In the genomic region with DNA sequence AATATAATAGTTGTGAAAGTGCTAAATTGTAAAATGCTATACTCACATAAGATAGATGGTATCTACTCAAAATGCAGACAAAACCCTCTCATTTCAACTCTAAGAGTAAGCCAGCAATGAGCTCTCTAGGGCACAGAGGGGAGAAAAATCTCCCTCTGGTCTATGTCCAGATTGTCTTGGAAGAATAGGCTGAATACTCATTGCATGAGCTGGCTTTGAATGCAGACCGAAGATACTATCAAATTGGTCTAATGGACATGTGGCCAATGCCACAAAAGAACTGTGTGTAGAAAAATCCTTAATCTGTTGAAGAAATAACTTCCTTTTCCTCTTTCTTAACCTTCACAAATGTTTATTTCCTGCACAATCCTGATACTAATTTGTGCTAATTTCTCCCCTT, we compare ENCODE assay signal across 11 cellular contexts. TPM values are rescaled to one million over a fixed set of nuclear protein-coding genes. Genes with fewer than 3 reads are reported as not detected.
DNase-seq lines count a peak whose midpoint lies in the region; ATAC-seq, FAIRE-seq and TF ChIP-seq lines count a peak whose summit lies in the region.
"Had no signal": no experiment of that assay in that cellular context is flagged by ENCODE, and none has a peak within 500 bp of the region (broad histone marks: within the 10 kb centered on the region; RNA-seq: fewer than 3 reads in every experiment).

No MANE protein-coding gene starts in this region.

- H3K36me3 ChIP-seq in spleen (no peaks in the 10 kb centered on the region), suprapubic skin (no peaks in the 10 kb centered on the region)

- WGBS in spleen, 5 donors = 17 to 41% (median 41%) methylated on average over 1 of the region's 1 CpG
- 47% methylated on average over 1 of the region's 1 CpG for WGBS in suprapubic skin

- H3K4me3 ChIP-seq in spleen = peak overlapping the region in 1 of 8 donors; percentile 18
- H3K4me3 ChIP-seq in suprapubic skin = no peak overlapping the region
- H3K4me3 ChIP-seq: smooth muscle cell had no signal

- TF ChIP-seq POLR2A in spleen (IDR thresholded peaks at IDR 0.05) (no peak), suprapubic skin (IDR thresholded peaks at IDR 0.05) (no peak)

- peaks cover 12% of the 10 kb centered on the region for H3K36me3 Mint-ChIP-seq in T-helper 2 cell treated with Interferon-gamma antibody and Interleukin-4, amounts not matched to agents 5 μg/mL and 100 μg/mL, for 36 hours (ENCODE audit: low read depth)
- peaks cover 4% of the 10 kb centered on the region for H3K36me3 Mint-ChIP-seq in effector memory CD8-positive, alpha-beta T cell (ENCODE audit: insufficient read depth)

- no peaks in the 10 kb centered on the region for H3K27me3 Mint-ChIP-seq in T-helper 2 cell treated with Interferon-gamma antibody and Interleukin-4, amounts not matched to agents 5 μg/mL and 100 μg/mL, for 36 hours (ENCODE audit: low read depth)
- H3K27me3 Mint-ChIP-seq in effector memory CD8-positive, alpha-beta T cell = no peaks in the 10 kb centered on the region

- no peak for ATAC-seq in effector memory CD8-positive, alpha-beta T cell (replicated peaks)
- no peak for ATAC-seq in HG02759 (IDR thresholded peaks at IDR 0.05; ENCODE audit: unreplicated experiment)
- ATAC-seq in GM19467 (IDR thresholded peaks at IDR 0.05; ENCODE audit: unreplicated experiment) = no peak

- intact Hi-C loops in spleen (cut with DNase I; ENCODE audit: low total_unique reads) = no loop called here

- no peak for TF ChIP-seq EP300 in suprapubic skin (IDR thresholded peaks at IDR 0.05)

- DNase-seq in T-helper 2 cell treated with Interferon-gamma antibody and Interleukin-4, amounts not matched to agents 5 μg/mL and 100 μg/mL, for 36 hours (ENCODE audit: low spot score) = no peak
- DNase-seq in T-helper 2 cell = no peak
- peak; percentile 4 for DNase-seq in RCC 7860 (ENCODE audit: low spot score)
- no peak for DNase-seq in effector memory CD8-positive, alpha-beta T cell
- no peak for DNase-seq in spleen
- no peak for DNase-seq in suprapubic skin (ENCODE audit: low spot score in 2 of 2)
- DNase-seq: NCI-H1092 had no signal

- FAIRE-seq in RCC 7860 (lab: Jason Lieb, UNC) = peak; percentile 49
- FAIRE-seq: A204.1 had no signal

- H3K27ac ChIP-seq in spleen = peak overlapping the region in 7 of 8 donors; percentile 18 to 68 (median 35)
- H3K27ac ChIP-seq in suprapubic skin = no peak overlapping the region

- H3K27me3 ChIP-seq in spleen (replicated peaks in 1 of 7) (no peaks in the 10 kb centered on the region), suprapubic skin (no peaks in the 10 kb centered on the region)

- no peak for TF ChIP-seq CTCF in spleen (IDR thresholded peaks at IDR 0.05 in 8 of 11, conservative IDR thresholded peaks at IDR 0.05 in 3 of 11)
- no peak for TF ChIP-seq CTCF in suprapubic skin (IDR thresholded peaks at IDR 0.05)

- H3K4me1 ChIP-seq in spleen = peaks cover 6 to 48% (median 32%) of the 10 kb centered on the region in 6 donors
- peaks cover 27% of the 10 kb centered on the region for H3K4me1 ChIP-seq in suprapubic skin

- H3K9me3 ChIP-seq in spleen (no peaks in the 10 kb centered on the region), suprapubic skin (no peaks in the 10 kb centered on the region)

- peaks cover 32% of the 10 kb centered on the region for H3K4me1 Mint-ChIP-seq in T-helper 2 cell treated with Interferon-gamma antibody and Interleukin-4, amounts not matched to agents 5 μg/mL and 100 μg/mL, for 36 hours (ENCODE audit: low read depth)
- peaks cover 20 to 26% of the 10 kb centered on the region in 2 donors for H3K4me1 Mint-ChIP-seq in effector memory CD8-positive, alpha-beta T cell (ENCODE audit: low read depth in 2 of 2)

- H3K27ac Mint-ChIP-seq in T-helper 2 cell treated with Interferon-gamma antibody and Interleukin-4, amounts not matched to agents 5 μg/mL and 100 μg/mL, for 36 hours = no peak overlapping the region
- H3K27ac Mint-ChIP-seq in effector memory CD8-positive, alpha-beta T cell = peak overlapping the region; percentile 38 to 86

- no peaks in the 10 kb centered on the region for H3K9me3 Mint-ChIP-seq in T-helper 2 cell treated with Interferon-gamma antibody and Interleukin-4, amounts not matched to agents 5 μg/mL and 100 μg/mL, for 36 hours
- H3K9me3 Mint-ChIP-seq in effector memory CD8-positive, alpha-beta T cell = no peaks in the 10 kb centered on the region

- peak overlapping the region; percentile 59 for H3K4me3 Mint-ChIP-seq in T-helper 2 cell treated with Interferon-gamma antibody and Interleukin-4, amounts not matched to agents 5 μg/mL and 100 μg/mL, for 36 hours
- H3K4me3 Mint-ChIP-seq in effector memory CD8-positive, alpha-beta T cell = peak overlapping the region; percentile 51 to 72

RNA-seq across cellular contexts. Expression of a gene that starts 3.5 kb away (rescaled TPM):
- total RNA-seq in spleen (10 to 100 TPM in 3 of 7 donors, 1 to 10 TPM in 4; 6.0 to 13.0 (median 9.2) TPM), suprapubic skin (10 to 100 TPM in 3 of 4 donors, 1 to 10 TPM in 1; 6.8 to 14.4 (median 11.9) TPM)
- polyA plus RNA-seq in spleen = 1 to 10 TPM in 2 of 3 donors, under 1 TPM in 1; 0.76 to 1.7 (median 1.0) TPM
- total RNA-seq: smooth muscle cell had no signal
- polyA plus RNA-seq: smooth muscle cell had no signal
